ENCODE assay signal across 18 cellular contexts in the genomic region with DNA sequence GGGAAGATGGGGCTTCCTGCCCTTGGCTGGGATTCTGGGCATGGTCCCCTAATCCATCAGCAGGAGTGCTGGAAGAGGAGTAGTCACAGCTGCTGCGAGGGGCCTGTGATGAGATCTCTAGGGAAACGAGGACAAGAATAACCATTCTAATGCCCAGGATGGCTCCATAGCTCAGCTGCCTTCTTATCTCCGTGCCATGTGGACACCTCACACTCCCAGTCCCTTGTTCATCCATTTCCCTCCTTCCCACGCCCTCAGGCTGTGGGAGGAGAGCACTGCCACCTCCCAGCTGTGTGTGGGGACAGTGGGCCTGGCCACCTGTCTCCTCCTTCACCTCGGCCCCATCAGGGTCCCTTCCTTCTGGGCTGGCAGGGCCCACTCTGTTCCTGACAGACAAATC. TPM values are rescaled to one million over a fixed set of nuclear protein-coding genes. Genes with fewer than 3 reads are reported as not detected.
DNase-seq lines count a peak whose midpoint lies in the region; ATAC-seq, FAIRE-seq and TF ChIP-seq lines count a peak whose summit lies in the region.
"Had no signal": no experiment of that assay in that cellular context is flagged by ENCODE, and none has a peak within 500 bp of the region (broad histone marks: within the 10 kb centered on the region; RNA-seq: fewer than 3 reads in every experiment).

No MANE protein-coding gene starts in this region.

- no peak for DNase-seq in natural killer cell treated with Interleukin-12 subunit alpha and Interleukin-12 subunit beta and Interleukin-15 and Interleukin-18, amount 100 ng/mL, for 72 hours (ENCODE audit: low spot score)
- DNase-seq in natural killer cell: no peak
- no peak for DNase-seq in activated naive CD8-positive, alpha-beta T cell treated with anti-CD3 and anti-CD28 coated beads, Interleukin-2, amount 50 U/mL, for 24 hours
- DNase-seq in mucosa of descending colon: peak in 1 of 3 donors; percentile 51
- no peak for DNase-seq in stimulated activated CD4-positive, alpha-beta T cell treated with anti-CD3 and anti-CD28 coated beads, Interleukin-15, amount 100 ng/mL, for 24 hours
- no peak for DNase-seq in central memory CD4-positive, alpha-beta T cell
- DNase-seq in kidney: no peak
- no peak for DNase-seq in NCI-H226
- DNase-seq: activated CD4-positive, alpha-beta T cell treated with anti-CD3 and anti-CD28 coated beads for 48 hours; AML-193; effector CD4-positive, alpha-beta T cell; NCI-H2227 treated with DMSO at 0.1 percent for 48 hours; stimulated activated CD4-positive, alpha-beta T cell treated with anti-CD3 and anti-CD28 coated beads, Interleukin-12 subunit alpha, Interleukin-12 subunit beta, amount 100 ng/mL, for 4 hours; T-cell had no signal

- FAIRE-seq in kidney (lab: Jason Lieb, UNC): no peak

- H3K36me3 ChIP-seq in mucosa of descending colon (ENCODE audit: low read depth): no peaks in the 10 kb centered on the region
- no peaks in the 10 kb centered on the region for H3K36me3 ChIP-seq in kidney (ENCODE audit: control insufficient read depth in 1 of 2, insufficient read depth in 2 of 2, low read length in 2 of 2)
- H3K36me3 ChIP-seq: thoracic aorta had no signal

- peak overlapping the region; percentile 19 for H3K4me3 Mint-ChIP-seq in natural killer cell treated with Interleukin-12 subunit alpha and Interleukin-12 subunit beta and Interleukin-15 and Interleukin-18, amount 100 ng/mL, for 72 hours
- no peak overlapping the region for H3K4me3 Mint-ChIP-seq in natural killer cell
- no peak overlapping the region for H3K4me3 Mint-ChIP-seq in activated naive CD8-positive, alpha-beta T cell treated with anti-CD3 and anti-CD28 coated beads, Interleukin-2, amount 50 U/mL, for 24 hours

- no peaks in the 10 kb centered on the region for H3K9me3 ChIP-seq in mucosa of descending colon
- no peaks in the 10 kb centered on the region for H3K9me3 ChIP-seq in kidney (ENCODE audit: control insufficient read depth in 1 of 2, low read length in 2 of 2)
- H3K9me3 ChIP-seq: thoracic aorta had no signal

- no peaks in the 10 kb centered on the region for H3K36me3 Mint-ChIP-seq in natural killer cell treated with Interleukin-12 subunit alpha and Interleukin-12 subunit beta and Interleukin-15 and Interleukin-18, amount 100 ng/mL, for 72 hours
- H3K36me3 Mint-ChIP-seq in natural killer cell: no peaks in the 10 kb centered on the region
- H3K36me3 Mint-ChIP-seq in activated naive CD8-positive, alpha-beta T cell treated with anti-CD3 and anti-CD28 coated beads, Interleukin-2, amount 50 U/mL, for 24 hours (ENCODE audit: low read depth): no peaks in the 10 kb centered on the region
- H3K36me3 Mint-ChIP-seq: T-cell had no signal

- H3K27ac ChIP-seq in kidney (ENCODE audit: low read depth in 2 of 2, low read length in 2 of 2): no peak overlapping the region
- H3K27ac ChIP-seq: parathyroid adenoma, thoracic aorta had no signal

- intact Hi-C loops in natural killer cell (cut with micrococcal nuclease): no loop called here
- intact Hi-C loops in mucosa of descending colon (cut with DNase I, micrococcal nuclease): loop anchor here in 1 of 2 donors (2.0 kb wide), 1 partner anchor 63 kb away; no protein-coding TSS in a partner anchor
- intact Hi-C loops in kidney (cut with DNase I): no loop called here

- H3K27ac Mint-ChIP-seq in natural killer cell treated with Interleukin-12 subunit alpha and Interleukin-12 subunit beta and Interleukin-15 and Interleukin-18, amount 100 ng/mL, for 72 hours: peak overlapping the region; percentile 24 to 79
- peak overlapping the region in 1 of 2 donors; percentile 8 for H3K27ac Mint-ChIP-seq in natural killer cell
- peak overlapping the region; percentile 45 for H3K27ac Mint-ChIP-seq in activated naive CD8-positive, alpha-beta T cell treated with anti-CD3 and anti-CD28 coated beads, Interleukin-2, amount 50 U/mL, for 24 hours

- H3K4me3 ChIP-seq in mucosa of descending colon: no peak overlapping the region
- no peak overlapping the region for H3K4me3 ChIP-seq in kidney (ENCODE audit: low read length in 2 of 2)
- H3K4me3 ChIP-seq: thoracic aorta had no signal

- peaks cover 5 to 16% of the 10 kb centered on the region in 2 donors for H3K27me3 Mint-ChIP-seq in natural killer cell treated with Interleukin-12 subunit alpha and Interleukin-12 subunit beta and Interleukin-15 and Interleukin-18, amount 100 ng/mL, for 72 hours
- H3K27me3 Mint-ChIP-seq in natural killer cell (ENCODE audit: low read depth in 2 of 2): peaks cover 12 to 31% of the 10 kb centered on the region in 2 donors
- H3K27me3 Mint-ChIP-seq in activated naive CD8-positive, alpha-beta T cell treated with anti-CD3 and anti-CD28 coated beads, Interleukin-2, amount 50 U/mL, for 24 hours: peaks cover 8% of the 10 kb centered on the region

- no peaks in the 10 kb centered on the region for H3K9me3 Mint-ChIP-seq in natural killer cell treated with Interleukin-12 subunit alpha and Interleukin-12 subunit beta and Interleukin-15 and Interleukin-18, amount 100 ng/mL, for 72 hours
- H3K9me3 Mint-ChIP-seq in natural killer cell: no peaks in the 10 kb centered on the region
- no peaks in the 10 kb centered on the region for H3K9me3 Mint-ChIP-seq in activated naive CD8-positive, alpha-beta T cell treated with anti-CD3 and anti-CD28 coated beads, Interleukin-2, amount 50 U/mL, for 24 hours
- H3K9me3 Mint-ChIP-seq: activated T-helper 2 cell treated with anti-CD3 and anti-CD28 coated beads, Interferon-gamma antibody, Interleukin-2, Interleukin-4, amounts not matched to agents 10 μg/mL and 5 μg/mL and 100 μg/mL, durations not matched to agents 14 hours and 24 hours and 36 hours; T-cell had no signal

- H3K9ac ChIP-seq in kidney (ENCODE audit: low read length in 2 of 2): no peak overlapping the region
- H3K9ac ChIP-seq: parathyroid adenoma had no signal

- no peak for ATAC-seq in natural killer cell treated with Interleukin-12 subunit alpha and Interleukin-12 subunit beta and Interleukin-15 and Interleukin-18, amount 100 ng/mL, for 72 hours
- ATAC-seq in natural killer cell (no peak), mucosa of descending colon (peak; percentile 66)
- no peak for ATAC-seq in activated naive CD8-positive, alpha-beta T cell treated with anti-CD3 and anti-CD28 coated beads, Interleukin-2, amount 50 U/mL, for 24 hours
- ATAC-seq: T-cell had no signal

- TF ChIP-seq CTCF in natural killer cell (IDR thresholded peaks at IDR 0.05): no peak
- TF ChIP-seq CTCF in mucosa of descending colon (IDR thresholded peaks at IDR 0.05): no peak
- no peak for TF ChIP-seq CTCF in kidney (IDR thresholded peaks at IDR 0.05; ENCODE audit: borderline replicate concordance, extremely low read depth, insufficient read depth)

- H3K4me1 ChIP-seq in mucosa of descending colon (ENCODE audit: low read depth): peaks cover 20% of the 10 kb centered on the region
- peaks cover 12 to 19% of the 10 kb centered on the region in 2 donors for H3K4me1 ChIP-seq in kidney (ENCODE audit: control insufficient read depth in 1 of 2, insufficient read depth in 1 of 2, low read depth in 1 of 2, low read length in 2 of 2)

- peaks cover 19 to 32% of the 10 kb centered on the region in 2 donors for H3K4me1 Mint-ChIP-seq in natural killer cell treated with Interleukin-12 subunit alpha and Interleukin-12 subunit beta and Interleukin-15 and Interleukin-18, amount 100 ng/mL, for 72 hours (ENCODE audit: low read depth in 2 of 2)
- H3K4me1 Mint-ChIP-seq in natural killer cell: peaks cover 14 to 15% of the 10 kb centered on the region in 2 donors
- peaks cover 37% of the 10 kb centered on the region for H3K4me1 Mint-ChIP-seq in activated naive CD8-positive, alpha-beta T cell treated with anti-CD3 and anti-CD28 coated beads, Interleukin-2, amount 50 U/mL, for 24 hours

RNA-seq across cellular contexts. Expression of a gene that starts 16.1 kb away (rescaled TPM):
- 10 to 100 TPM; 45.8 to 63.0 TPM for total RNA-seq in natural killer cell treated with Interleukin-12 subunit alpha and Interleukin-12 subunit beta and Interleukin-15 and Interleukin-18, amount 100 ng/mL, for 72 hours
- 100 to 1,000 TPM in 1 of 3 donors, 10 to 100 TPM in 2; 58.3 to 101 (median 76.6) TPM for total RNA-seq in natural killer cell
- 10 to 100 TPM; 32.6 to 36.3 (median 35.9) TPM for total RNA-seq in mucosa of descending colon
- total RNA-seq in kidney: 24.8 TPM
- 3.5 TPM for polyA plus RNA-seq in kidney (ENCODE audit: insufficient read depth, low read depth, low replicate concordance)

RNA-seq across cellular contexts. Expression of a gene that starts 54.7 kb away (rescaled TPM):
- total RNA-seq in natural killer cell treated with Interleukin-12 subunit alpha and Interleukin-12 subunit beta and Interleukin-15 and Interleukin-18, amount 100 ng/mL, for 72 hours: 1 to 10 TPM; 1.7 to 3.6 TPM
- total RNA-seq in natural killer cell: not detected
- total RNA-seq in mucosa of descending colon: not detected
- not detected for total RNA-seq in kidney
- not detected for polyA plus RNA-seq in kidney (ENCODE audit: insufficient read depth, low read depth, low replicate concordance)
- total RNA-seq: activated T-helper 2 cell treated with anti-CD3 and anti-CD28 coated beads, Interferon-gamma antibody, Interleukin-2, Interleukin-4, amounts not matched to agents 10 μg/mL and 5 μg/mL and 100 μg/mL, durations not matched to agents 14 hours and 24 hours and 36 hours; aorta; T-cell; thoracic aorta had no signal
- polyA plus RNA-seq: aorta had no signal
